Comparison of ENCODE assay signal across 22 cellular contexts in the genomic region with DNA sequence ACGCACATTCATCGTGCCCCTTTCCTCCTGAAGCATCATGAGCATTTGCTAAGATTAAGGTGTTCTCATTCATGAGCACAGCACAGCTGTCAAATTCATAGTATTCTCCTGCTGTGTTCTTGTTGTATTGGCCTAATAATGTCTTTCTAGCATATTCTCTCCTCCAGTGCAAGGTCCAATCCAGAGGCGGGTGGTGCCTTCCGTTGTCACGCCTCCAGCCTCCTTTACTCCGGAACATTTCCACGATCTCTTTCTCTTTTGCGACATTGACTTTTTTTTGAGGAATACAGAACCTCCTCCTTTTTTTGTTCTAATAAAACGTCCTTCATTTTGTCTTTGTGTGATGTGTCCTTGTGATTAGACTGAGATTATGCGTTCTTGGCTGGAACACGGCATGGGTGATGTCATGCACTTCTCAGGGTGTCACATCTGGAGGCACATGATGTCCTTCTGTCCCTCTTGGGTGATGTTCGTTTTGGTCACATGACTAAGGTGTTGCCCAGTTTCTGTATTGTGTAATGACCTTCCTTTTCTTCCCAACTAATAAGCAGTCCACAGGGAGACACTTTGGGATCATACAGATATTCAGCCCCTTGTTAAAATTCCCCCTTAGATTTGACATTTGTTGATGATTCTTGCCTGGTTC.
A peak's percentile ranks its signal among the peaks of the same experiment; 100 is the strongest.
DNase-seq lines count a peak whose midpoint lies in the region; ATAC-seq and TF ChIP-seq lines count a peak whose summit lies in the region.
"Had no signal": no experiment of that assay in that cellular context is flagged by ENCODE, and none has a peak within 500 bp of the region (broad histone marks: within the 10 kb centered on the region; RNA-seq: fewer than 3 reads in every experiment).

No MANE protein-coding gene starts in this region.

- H3K27ac ChIP-seq in suprapubic skin (peak overlapping the region; percentile 69), PC-3 (ENCODE audit: low read length) (no peak overlapping the region)
- H3K27ac ChIP-seq: 22Rv1 had no signal

- no peaks in the 10 kb centered on the region for H3K9me2 ChIP-seq in PC-3 (replicated peaks; ENCODE audit: low read length)

- H3K9me3 Mint-ChIP-seq in activated CD4-positive, alpha-beta T cell treated with anti-CD3 and anti-CD28 coated beads for 36 hours (ENCODE audit: low read depth), result no peaks in the 10 kb centered on the region
- H3K9me3 Mint-ChIP-seq: activated T-cell treated with anti-CD3 and anti-CD28 coated beads, Interleukin-2, amount 50 U/mL, for 4 hours; CD8-positive, alpha-beta T cell; memory B cell; stimulated activated naive CD8-positive, alpha-beta T cell treated with anti-CD3 and anti-CD28 coated beads, Interleukin-15, amount 100 ng/mL, for 72 hours had no signal

- no peak for DNase-seq in activated CD4-positive, alpha-beta T cell treated with anti-CD3 and anti-CD28 coated beads for 36 hours
- DNase-seq in activated CD4-positive, alpha-beta T cell treated with anti-CD3 and anti-CD28 coated beads for 1 hour, result no peak
- DNase-seq in erythroblast (lab: John Stamatoyannopoulos, UW) (peak; percentile 8 to 33), left ventricle myocardium superior (peak; percentile 68), suprapubic skin (ENCODE audit: low spot score in 2 of 2) (peak in 1 of 2 donors; percentile 87), GM19238 (ENCODE audit: insufficient read length, low spot score) (no peak), PC-3 (no peak), cerebellum (ENCODE audit: low spot score) (no peak)
- DNase-seq: activated CD4-positive, CD25-positive, alpha-beta regulatory T cell treated with anti-CD3 and anti-CD28 coated beads, Interleukin-2, amount 50 U/mL, for 72 hours; activated T-cell treated with anti-CD3 and anti-CD28 coated beads, Interleukin-2, amount 50 U/mL, for 4 hours; amniotic stem cell; CD8-positive, alpha-beta T cell; cortex of kidney; DMS153; NCI-H1694 treated with DMSO at 0.1 percent for 48 hours; NCI-H2171 treated with DMSO at 0.1 percent for 48 hours; NCI-H524; stimulated activated naive CD8-positive, alpha-beta T cell treated with anti-CD3 and anti-CD28 coated beads, Interleukin-15, amount 100 ng/mL, for 72 hours; trophoblast cell had no signal

- H3K4me1 ChIP-seq in suprapubic skin (peaks cover 17% of the 10 kb centered on the region), PC-3 (ENCODE audit: insufficient read depth, low read length) (peaks cover under 1% of the 10 kb centered on the region; the same call in 1 of the 2 replicates)

- no peak for TF ChIP-seq POLR2A in erythroblast (IDR thresholded peaks at IDR 0.05; ENCODE audit: low read length)
- no peak for TF ChIP-seq POLR2A in suprapubic skin (IDR thresholded peaks at IDR 0.05)

- no peak overlapping the region for H3K4me3 ChIP-seq in suprapubic skin
- no peak overlapping the region for H3K4me3 ChIP-seq in PC-3 (ENCODE audit: low read length)

- H3K4me2 ChIP-seq in PC-3 (ENCODE audit: low read length), result no peak overlapping the region

- no peaks in the 10 kb centered on the region for H3K27me3 ChIP-seq in suprapubic skin
- H3K27me3 ChIP-seq in PC-3 (ENCODE audit: low read length), result no peaks in the 10 kb centered on the region

- H3K9me3 ChIP-seq in suprapubic skin (no peaks in the 10 kb centered on the region), PC-3 (ENCODE audit: low read length) (no peaks in the 10 kb centered on the region)

- TF ChIP-seq EP300 in suprapubic skin (IDR thresholded peaks at IDR 0.05), result no peak

- no peaks in the 10 kb centered on the region for H3F3A ChIP-seq in PC-3 (ENCODE audit: low read length, unreplicated experiment)

- BruUV-seq in PC-3 (replicated peaks; lab: Mats Ljungman, UMichigan), result no TSS peak

- peaks cover 3% of the 10 kb centered on the region for H3K4me1 Mint-ChIP-seq in activated CD4-positive, alpha-beta T cell treated with anti-CD3 and anti-CD28 coated beads for 36 hours
- H3K4me1 Mint-ChIP-seq: memory B cell; stimulated activated naive CD8-positive, alpha-beta T cell treated with anti-CD3 and anti-CD28 coated beads, Interleukin-15, amount 100 ng/mL, for 72 hours had no signal

- H3K36me3 Mint-ChIP-seq in activated CD4-positive, alpha-beta T cell treated with anti-CD3 and anti-CD28 coated beads for 36 hours (ENCODE audit: low read depth), result peaks cover 28% of the 10 kb centered on the region

- peak overlapping the region; percentile 15 for H3K27ac Mint-ChIP-seq in activated CD4-positive, alpha-beta T cell treated with anti-CD3 and anti-CD28 coated beads for 36 hours
- H3K27ac Mint-ChIP-seq: CD8-positive, alpha-beta T cell; memory B cell; stimulated activated naive CD8-positive, alpha-beta T cell treated with anti-CD3 and anti-CD28 coated beads, Interleukin-15, amount 100 ng/mL, for 72 hours had no signal

- 75% methylated on average over 12 of the region's 12 CpGs for WGBS in suprapubic skin

- H3K27me3 Mint-ChIP-seq in activated CD4-positive, alpha-beta T cell treated with anti-CD3 and anti-CD28 coated beads for 36 hours, result no peaks in the 10 kb centered on the region
- H3K27me3 Mint-ChIP-seq: memory B cell; stimulated activated naive CD8-positive, alpha-beta T cell treated with anti-CD3 and anti-CD28 coated beads, Interleukin-15, amount 100 ng/mL, for 72 hours had no signal

- TF ChIP-seq CTCF in suprapubic skin (IDR thresholded peaks at IDR 0.05) (no peak), PC-3 (conservative IDR thresholded peaks at IDR 0.05; ENCODE audit: low read depth, low read length) (no peak)

- intact Hi-C loops in activated CD4-positive, alpha-beta T cell treated with anti-CD3 and anti-CD28 coated beads for 36 hours (cut with DNase I, micrococcal nuclease), result no loop called here
- intact Hi-C loops in left ventricle myocardium superior (cut with micrococcal nuclease) (no loop called here), PC-3 (cut with micrococcal nuclease) (no loop called here)

- H3K9ac ChIP-seq in PC-3 (ENCODE audit: low read length), result no peak overlapping the region

- H3K36me3 ChIP-seq in suprapubic skin (peaks cover 3% of the 10 kb centered on the region), PC-3 (ENCODE audit: low read depth, low read length) (no peaks in the 10 kb centered on the region)

- CTCF ChIA-PET in activated CD4-positive, alpha-beta T cell treated with anti-CD3 and anti-CD28 coated beads for 36 hours (lab: Charles Lee), result no interaction called here
- CTCF ChIA-PET in PC-3 (lab: Charles Lee), result no interaction called here

- POLR2A ChIA-PET in activated CD4-positive, alpha-beta T cell treated with anti-CD3 and anti-CD28 coated beads for 36 hours (lab: Charles Lee), result no interaction called here
- POLR2A ChIA-PET in PC-3 (lab: Charles Lee; ENCODE audit: unreplicated experiment), result no interaction called here

- H4K20me1 ChIP-seq in PC-3 (ENCODE audit: low read length), result no peaks in the 10 kb centered on the region

- ATAC-seq in activated CD4-positive, alpha-beta T cell treated with anti-CD3 and anti-CD28 coated beads for 36 hours, result no peak
- ATAC-seq in left ventricle myocardium superior, result peak; percentile 92
- no peak for ATAC-seq in PC-3
- ATAC-seq: activated T-cell treated with anti-CD3 and anti-CD28 coated beads, Interleukin-2, amount 50 U/mL, for 4 hours; CD8-positive, alpha-beta T cell; Panc1; stimulated activated naive CD8-positive, alpha-beta T cell treated with anti-CD3 and anti-CD28 coated beads, Interleukin-15, amount 100 ng/mL, for 72 hours had no signal

- H3K4me3 Mint-ChIP-seq in activated CD4-positive, alpha-beta T cell treated with anti-CD3 and anti-CD28 coated beads for 36 hours, result no peak overlapping the region
- H3K4me3 Mint-ChIP-seq: activated T-cell treated with anti-CD3 and anti-CD28 coated beads, Interleukin-2, amount 50 U/mL, for 4 hours; CD8-positive, alpha-beta T cell; memory B cell; stimulated activated naive CD8-positive, alpha-beta T cell treated with anti-CD3 and anti-CD28 coated beads, Interleukin-15, amount 100 ng/mL, for 72 hours had no signal

- H2AFZ ChIP-seq in PC-3 (ENCODE audit: low read length), result no peak overlapping the region

- no peaks in the 10 kb centered on the region for H3K79me2 ChIP-seq in PC-3 (ENCODE audit: low read length)

Comparison
In these comparisons a context has a peak if more than half of its experiments do, and no peak if none do; other contexts are left out.
1. DNase-seq: peak in erythroblast (2 of 2) and left ventricle myocardium superior (single experiment); none in activated CD4-positive, alpha-beta T cell treated with anti-CD3 and anti-CD28 coated beads for 36 hours (single experiment), activated CD4-positive, alpha-beta T cell treated with anti-CD3 and anti-CD28 coated beads for 1 hour (single experiment), GM19238 (single experiment), PC-3 (single experiment) and cerebellum (single experiment).